Comparison of ENCODE assay signal across 8 cellular contexts in the genomic region with DNA sequence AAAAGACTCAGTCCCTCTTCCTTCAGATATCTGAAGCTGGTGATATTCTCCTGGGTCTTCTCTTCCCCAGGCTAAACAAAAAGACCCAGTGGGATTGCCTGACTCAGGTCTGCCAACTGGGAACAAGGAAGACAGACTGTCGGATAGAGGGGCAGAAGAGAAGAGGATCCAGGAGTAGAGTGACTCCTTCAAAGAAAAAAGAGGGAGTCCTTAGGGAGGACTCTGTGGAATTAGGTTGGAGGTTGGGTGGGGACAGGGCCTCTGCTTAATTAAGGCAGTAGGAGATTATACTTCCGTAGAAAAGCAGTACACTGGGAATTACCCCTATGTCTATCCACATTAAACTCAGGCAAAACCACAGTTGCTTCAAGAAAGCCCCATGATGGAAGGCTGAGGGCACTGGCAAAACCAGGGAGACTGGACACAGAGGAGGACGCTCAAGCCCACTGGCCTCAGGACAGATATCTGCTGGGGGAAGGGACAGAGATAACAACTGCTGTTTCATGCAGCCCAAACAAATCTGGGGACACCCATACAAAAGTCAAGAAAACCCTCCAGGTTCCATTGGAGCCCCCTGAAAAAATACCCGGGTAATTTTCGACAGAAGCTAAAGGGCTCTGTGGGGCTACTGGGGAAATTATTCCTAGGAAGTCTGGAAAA. TPM values are rescaled to one million over a fixed set of nuclear protein-coding genes. Genes with fewer than 3 reads are reported as not detected.
DNase-seq lines count a peak whose midpoint lies in the region; ATAC-seq and TF ChIP-seq lines count a peak whose summit lies in the region.

No MANE protein-coding gene starts in this region.

- H3K9me3 ChIP-seq in prostate gland (no peaks in the 10 kb centered on the region), ovary (no peaks in the 10 kb centered on the region)

- H3K4me1 ChIP-seq in prostate gland (replicated peaks) (peaks cover 20% of the 10 kb centered on the region), ovary (ENCODE audit: insufficient read depth) (peaks cover 33% of the 10 kb centered on the region)

- TF ChIP-seq CTCF in coronary artery (IDR thresholded peaks at IDR 0.05) (no peak), prostate gland (IDR thresholded peaks at IDR 0.05) (no peak), ovary (IDR thresholded peaks at IDR 0.05) (no peak), GM13976 (IDR thresholded peaks at IDR 0.05; ENCODE audit: borderline replicate concordance, control extremely low read depth, extremely low read depth, insufficient read depth, missing control alignments) (no peak)

- 76% methylated on average over 5 of the region's 5 CpGs for WGBS in prostate gland
- 82 to 87% (median 86%) methylated on average over 5 of the region's 5 CpGs for WGBS in ovary, 3 donors

- peak overlapping the region; percentile 87 for H3K4me3 ChIP-seq in coronary artery
- H3K4me3 ChIP-seq in prostate gland: no peak overlapping the region
- H3K4me3 ChIP-seq in ovary: no peak overlapping the region

- H3K27me3 ChIP-seq in prostate gland (replicated peaks; ENCODE audit: insufficient read depth) (no peaks in the 10 kb centered on the region), ovary (no peaks in the 10 kb centered on the region)

- peak overlapping the region; percentile 95 to 97 for H3K27ac ChIP-seq in coronary artery
- peak overlapping the region; percentile 96 to 100 for H3K27ac ChIP-seq in prostate gland
- no peak overlapping the region for H3K27ac ChIP-seq in ovary

- TF ChIP-seq POLR2A in prostate gland (IDR thresholded peaks at IDR 0.05) (no peak), ovary (IDR thresholded peaks at IDR 0.05) (no peak)

- intact Hi-C loops in prostate gland (cut with DNase I): no loop called here
- intact Hi-C loops in ovary (cut with DNase I): loop anchor here in 1 of 4 donors (10.0 kb wide), 1 partner anchor 152 kb away; no protein-coding TSS in a partner anchor

- TF ChIP-seq EP300 in ovary (IDR thresholded peaks at IDR 0.05): no peak

- DNase-seq in coronary artery (ENCODE audit: low spot score): no peak
- DNase-seq in prostate gland (ENCODE audit: low spot score): no peak
- DNase-seq in ovary: no peak
- no peak for DNase-seq in GM13976 (ENCODE audit: low spot score)
- DNase-seq in SHP77 (lab: John Stamatoyannopoulos, UW): no peak

- peak; percentile 14 for ATAC-seq in GM18907 (IDR thresholded peaks at IDR 0.05; ENCODE audit: unreplicated experiment)
- ATAC-seq in HG03460 (IDR thresholded peaks at IDR 0.05; ENCODE audit: unreplicated experiment): peak; percentile 18
- ATAC-seq in HG03571 (IDR thresholded peaks at IDR 0.05; ENCODE audit: unreplicated experiment): no peak

- in situ Hi-C loops in GM13976 (cut with MboI; ENCODE audit: low sequenced_read_pairs, unreplicated experiment): no loop called here

- H3K36me3 ChIP-seq in prostate gland (no peaks in the 10 kb centered on the region), ovary (no peaks in the 10 kb centered on the region)

RNA-seq across cellular contexts. Expression of a gene that starts 5.7 kb away (rescaled TPM):
- total RNA-seq in prostate gland (100 to 1,000 TPM; 127 to 155 TPM), ovary (10 to 100 TPM; 21.7 to 65.1 (median 40.4) TPM)
- polyA plus RNA-seq in ovary: 10 to 100 TPM; 31.6 to 35.6 TPM

RNA-seq across cellular contexts. Expression of a gene that starts 22.1 kb away (rescaled TPM):
- total RNA-seq in prostate gland (10 to 100 TPM in 1 of 2 donors, 1 to 10 TPM in 1; 1.4 to 23.2 TPM), ovary (1 to 10 TPM in 2 of 7 donors, under 1 TPM in 5; 0.10 to 1.6 (median 0.47) TPM)
- 1 to 10 TPM in 1 of 2 donors, under 1 TPM in 1; 0.91 to 5.2 TPM for polyA plus RNA-seq in ovary

Comparison
In these comparisons a context has a peak if more than half of its experiments do, and no peak if none do; other contexts are left out.
1. H3K27ac ChIP-seq: peak in coronary artery (2 of 2) and prostate gland (2 of 2); none in ovary (0 of 2).